Comparison of ENCODE assay signal across 1 cellular context in the genomic region with DNA sequence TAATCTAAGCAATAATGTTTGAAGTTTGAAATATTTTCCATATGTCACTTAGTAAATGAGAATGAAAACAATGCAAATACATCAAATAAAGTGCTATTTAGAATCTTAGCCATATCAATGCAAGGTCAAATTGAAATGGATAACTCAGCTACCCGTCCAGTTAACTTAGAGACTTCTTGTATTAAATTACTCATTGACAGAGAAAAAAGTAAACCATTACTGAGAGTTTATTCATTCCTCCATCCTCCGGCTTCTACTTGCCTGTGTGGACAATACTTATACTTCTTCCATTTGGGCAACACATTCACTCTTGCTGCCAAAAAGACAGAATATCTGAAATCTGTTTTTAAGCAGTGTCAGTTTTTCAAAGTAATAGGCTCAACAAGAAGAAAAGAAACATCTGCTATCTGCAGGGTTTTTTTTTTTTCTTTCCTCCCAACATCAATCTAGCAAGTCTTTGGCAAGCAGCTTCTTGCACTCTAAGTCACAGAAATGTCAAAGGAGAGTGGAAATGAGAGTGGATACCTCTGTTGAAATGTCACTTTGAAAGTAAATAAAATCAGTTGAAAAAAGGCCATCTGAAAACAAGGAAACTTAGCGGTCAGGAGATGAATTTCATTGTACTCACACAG.
A peak's percentile ranks its signal among the peaks of the same experiment; 100 is the strongest.
TF ChIP-seq lines count a peak whose summit lies in the region.

No MANE protein-coding gene starts in this region.

TF ChIP-seq in neural cell, 6 proteins besides CTCF, POLR2A, EP300 and RAD21 (continued from another document):
- TF ChIP-seq, protein P1, sequence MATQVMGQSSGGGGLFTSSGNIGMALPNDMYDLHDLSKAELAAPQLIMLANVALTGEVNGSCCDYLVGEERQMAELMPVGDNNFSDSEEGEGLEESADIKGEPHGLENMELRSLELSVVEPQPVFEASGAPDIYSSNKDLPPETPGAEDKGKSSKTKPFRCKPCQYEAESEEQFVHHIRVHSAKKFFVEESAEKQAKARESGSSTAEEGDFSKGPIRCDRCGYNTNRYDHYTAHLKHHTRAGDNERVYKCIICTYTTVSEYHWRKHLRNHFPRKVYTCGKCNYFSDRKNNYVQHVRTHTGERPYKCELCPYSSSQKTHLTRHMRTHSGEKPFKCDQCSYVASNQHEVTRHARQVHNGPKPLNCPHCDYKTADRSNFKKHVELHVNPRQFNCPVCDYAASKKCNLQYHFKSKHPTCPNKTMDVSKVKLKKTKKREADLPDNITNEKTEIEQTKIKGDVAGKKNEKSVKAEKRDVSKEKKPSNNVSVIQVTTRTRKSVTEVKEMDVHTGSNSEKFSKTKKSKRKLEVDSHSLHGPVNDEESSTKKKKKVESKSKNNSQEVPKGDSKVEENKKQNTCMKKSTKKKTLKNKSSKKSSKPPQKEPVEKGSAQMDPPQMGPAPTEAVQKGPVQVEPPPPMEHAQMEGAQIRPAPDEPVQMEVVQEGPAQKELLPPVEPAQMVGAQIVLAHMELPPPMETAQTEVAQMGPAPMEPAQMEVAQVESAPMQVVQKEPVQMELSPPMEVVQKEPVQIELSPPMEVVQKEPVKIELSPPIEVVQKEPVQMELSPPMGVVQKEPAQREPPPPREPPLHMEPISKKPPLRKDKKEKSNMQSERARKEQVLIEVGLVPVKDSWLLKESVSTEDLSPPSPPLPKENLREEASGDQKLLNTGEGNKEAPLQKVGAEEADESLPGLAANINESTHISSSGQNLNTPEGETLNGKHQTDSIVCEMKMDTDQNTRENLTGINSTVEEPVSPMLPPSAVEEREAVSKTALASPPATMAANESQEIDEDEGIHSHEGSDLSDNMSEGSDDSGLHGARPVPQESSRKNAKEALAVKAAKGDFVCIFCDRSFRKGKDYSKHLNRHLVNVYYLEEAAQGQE (IDR thresholded peaks at IDR 0.05; ENCODE audit: borderline replicate concordance): peak; percentile 23
